Comparison of ENCODE assay signal across 6 cellular contexts in the genomic region with DNA sequence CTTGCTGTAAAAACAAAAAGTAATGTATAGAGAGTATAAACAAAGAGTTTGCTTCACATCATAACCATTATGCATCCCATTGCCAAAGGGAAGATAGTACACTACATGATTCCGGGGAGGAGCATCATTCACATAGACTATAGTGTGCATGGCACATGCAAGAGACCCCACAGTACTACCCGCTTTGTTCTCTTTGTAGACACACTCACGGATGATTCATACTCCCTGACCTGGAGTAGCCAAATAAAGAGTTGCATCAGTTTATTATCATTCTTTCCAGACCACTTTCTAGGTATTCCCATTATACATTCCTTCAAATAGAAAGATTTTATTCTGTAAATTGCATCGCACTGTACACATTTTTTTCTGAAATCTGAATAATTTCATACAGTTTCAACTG.
"Had no signal": no experiment of that assay in that cellular context is flagged by ENCODE, and none has a peak within 500 bp of the region (broad histone marks: within the 10 kb centered on the region; RNA-seq: fewer than 3 reads in every experiment).

No MANE protein-coding gene starts in this region.

- ATAC-seq: GM23338, K562 had no signal

- H2AFZ ChIP-seq: GM23338 had no signal

- H3K4me3 ChIP-seq: GM23338, K562 had no signal

- H3K4me2 ChIP-seq: GM23338 had no signal

- H3K27ac ChIP-seq: HL-60 had no signal

- DNase-seq: H9, HCEC 1CT, IMR-90 had no signal
